ENCODE assay signal across 16 cellular contexts in the genomic region with DNA sequence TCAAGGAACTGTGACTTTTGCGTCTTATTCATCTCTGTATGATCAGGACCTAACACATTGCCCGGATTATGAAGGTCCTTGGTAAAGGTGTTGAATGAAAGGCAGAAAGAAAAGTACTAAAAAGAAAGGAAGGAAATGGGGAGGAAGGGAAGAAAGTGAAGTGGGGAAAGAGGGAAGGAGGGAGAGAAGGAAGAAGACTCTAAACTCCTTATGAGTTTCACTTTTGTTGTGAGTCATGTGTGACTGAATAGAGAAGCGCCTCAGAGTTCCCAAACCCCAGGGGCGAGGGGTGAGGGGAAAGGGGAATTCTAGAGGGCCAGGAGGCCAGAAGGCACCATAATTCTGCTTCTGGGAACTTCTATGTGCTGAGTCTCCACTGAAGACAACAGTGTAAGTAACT. TPM values are rescaled to one million over a fixed set of nuclear protein-coding genes. Genes with fewer than 3 reads are reported as not detected.
DNase-seq lines count a peak whose midpoint lies in the region; ATAC-seq, FAIRE-seq and TF ChIP-seq lines count a peak whose summit lies in the region.
"Had no signal": no experiment of that assay in that cellular context is flagged by ENCODE, and none has a peak within 500 bp of the region (broad histone marks: within the 10 kb centered on the region; RNA-seq: fewer than 3 reads in every experiment).

No MANE protein-coding gene starts in this region.

- H3K9me3 ChIP-seq in K562 (replicated peaks; ENCODE audit: control insufficient read depth, insufficient read depth, low read depth, low read length) = no peaks in the 10 kb centered on the region
- H3K9me3 ChIP-seq: BLaER1 had no signal

- TF ChIP-seq EP300 in K562 (IDR thresholded peaks at IDR 0.05; ENCODE audit: low read length) = no peak

- no peak for TF ChIP-seq POLR2A in K562 (conservative IDR thresholded peaks at IDR 0.05)

- H3K36me3 ChIP-seq in K562 (ENCODE audit: control insufficient read depth, insufficient read depth, low read length) = no peaks in the 10 kb centered on the region
- H3K36me3 ChIP-seq: BLaER1 had no signal

- no peaks in the 10 kb centered on the region for H3K27me3 ChIP-seq in K562 (ENCODE audit: control insufficient read depth in 2 of 2, insufficient read depth in 2 of 2, low read length in 2 of 2)
- H3K27me3 ChIP-seq: BLaER1, hepatocyte had no signal

- no peaks in the 10 kb centered on the region for H4K20me1 ChIP-seq in K562 (replicated peaks; ENCODE audit: control insufficient read depth, insufficient read depth, low read length)
- H4K20me1 ChIP-seq: BLaER1 had no signal

- BruUV-seq in K562 (replicated peaks; lab: Mats Ljungman, UMichigan) = no TSS peak

- no peak overlapping the region for H3K9ac ChIP-seq in K562 (ENCODE audit: insufficient read depth in 1 of 2, low read depth in 2 of 2, low read length in 2 of 2)
- H3K9ac ChIP-seq: BLaER1 had no signal

- CTCF ChIA-PET in K562 (lab: Yijun Ruan, JAX; ENCODE audit: low intra/inter-chr PET ratio) = no interaction called here

- no peaks in the 10 kb centered on the region for H3K79me2 ChIP-seq in K562 (ENCODE audit: control insufficient read depth, insufficient read depth, low read length)
- H3K79me2 ChIP-seq: hepatocyte had no signal

- no peak for TF ChIP-seq RAD21 in K562 (CRISPR knock-in tag; conservative IDR thresholded peaks at IDR 0.05 in 1 of 2, IDR thresholded peaks at IDR 0.05 in 1 of 2)

- H3K4me2 ChIP-seq in K562 (ENCODE audit: insufficient read depth, low read length) = 0 out of 2 replicates have a peak overlapping the region, but pooled peaks have one; percentile 13
- H3K4me2 ChIP-seq: BLaER1, hepatocyte had no signal

- no peaks in the 10 kb centered on the region for H3K4me1 ChIP-seq in K562 (replicated peaks in 1 of 2; ENCODE audit: control insufficient read depth in 2 of 2, insufficient read depth in 2 of 2, low read length in 2 of 2)
- H3K4me1 ChIP-seq: BLaER1 had no signal

- no peaks in the 10 kb centered on the region for H3K9me1 ChIP-seq in K562 (ENCODE audit: control insufficient read depth, insufficient read depth, low read length)

- in situ Hi-C loops in K562 (cut with MboI) = no loop called here

- ATAC-seq in HG03442 (IDR thresholded peaks at IDR 0.05; ENCODE audit: unreplicated experiment) (peak; percentile 45), K562 (peak; percentile 50), omental fat pad (ENCODE audit: low FRiP score) (peak; percentile 51), HG03045 (IDR thresholded peaks at IDR 0.05; ENCODE audit: unreplicated experiment) (no peak), HG02623 (IDR thresholded peaks at IDR 0.05; ENCODE audit: unreplicated experiment) (no peak)
- ATAC-seq: activated T-cell treated with anti-CD3 and anti-CD28 coated beads, Interleukin-2, amount 50 U/mL, for 4 hours; esophagus mucosa; left lobe of liver had no signal

- peak overlapping the region; percentile 73 for H2AFZ ChIP-seq in K562 (ENCODE audit: low read depth, low read length)
- H2AFZ ChIP-seq: hepatocyte had no signal

- POLR2A ChIA-PET in K562 (lab: Yijun Ruan, JAX) = interaction anchor here (0.6 kb wide), 1 partner anchor 11 kb away, joined by 4 read pairs; no protein-coding TSS in a partner anchor

- peak; percentile 59 for DNase-seq in ELR (ENCODE audit: low read depth)
- no peak for DNase-seq in K562 (ENCODE audit: extremely low read depth in 1 of 4, low spot score in 3 of 4)
- DNase-seq in omental fat pad (ENCODE audit: low spot score) = no peak
- DNase-seq in amniotic stem cell (lab: John Stamatoyannopoulos, UW) = no peak
- no peak for DNase-seq in NCI-H345 treated with DMSO at 0.1 percent for 48 hours (lab: John Stamatoyannopoulos, UW; ENCODE audit: unreplicated experiment)
- DNase-seq: activated T-cell treated with anti-CD3 and anti-CD28 coated beads, Interleukin-2, amount 50 U/mL, for 4 hours; DMS79; NCI-H1930; Right ventricle myocardium superior had no signal

- no peak for TF ChIP-seq CTCF in K562 (IDR thresholded peaks at IDR 0.05 in 2 of 3, conservative IDR thresholded peaks at IDR 0.05 in 1 of 3; ENCODE audit: insufficient read depth in 2 of 3, low read depth in 1 of 3, low read length in 3 of 3)
- no peak for TF ChIP-seq CTCF in omental fat pad (IDR thresholded peaks at IDR 0.05)

- no peak for FAIRE-seq in K562 (lab: Jason Lieb, UNC)

- H3K4me3 ChIP-seq in K562 = no peak overlapping the region
- H3K4me3 ChIP-seq: BLaER1, hepatocyte had no signal

- 14% methylated on average over 4 of the region's 4 CpGs for WGBS in K562 (ENCODE audit: insufficient coverage, low coverage, missing lambda C conversion rate)

- intact Hi-C loops in K562 (cut with micrococcal nuclease) = no loop called here

- no peak overlapping the region for H3K27ac ChIP-seq in K562 (ENCODE audit: extremely low read depth, low read depth, low read length)
- H3K27ac ChIP-seq: BLaER1, hepatocyte had no signal

TF ChIP-seq in K562, 482 proteins besides CTCF, POLR2A, EP300 and RAD21 (continues in another document):
- TF ChIP-seq, protein P1, sequence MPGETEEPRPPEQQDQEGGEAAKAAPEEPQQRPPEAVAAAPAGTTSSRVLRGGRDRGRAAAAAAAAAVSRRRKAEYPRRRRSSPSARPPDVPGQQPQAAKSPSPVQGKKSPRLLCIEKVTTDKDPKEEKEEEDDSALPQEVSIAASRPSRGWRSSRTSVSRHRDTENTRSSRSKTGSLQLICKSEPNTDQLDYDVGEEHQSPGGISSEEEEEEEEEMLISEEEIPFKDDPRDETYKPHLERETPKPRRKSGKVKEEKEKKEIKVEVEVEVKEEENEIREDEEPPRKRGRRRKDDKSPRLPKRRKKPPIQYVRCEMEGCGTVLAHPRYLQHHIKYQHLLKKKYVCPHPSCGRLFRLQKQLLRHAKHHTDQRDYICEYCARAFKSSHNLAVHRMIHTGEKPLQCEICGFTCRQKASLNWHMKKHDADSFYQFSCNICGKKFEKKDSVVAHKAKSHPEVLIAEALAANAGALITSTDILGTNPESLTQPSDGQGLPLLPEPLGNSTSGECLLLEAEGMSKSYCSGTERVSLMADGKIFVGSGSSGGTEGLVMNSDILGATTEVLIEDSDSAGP (CRISPR knock-in tag; IDR thresholded peaks at IDR 0.05) = no peak

RNA-seq across cellular contexts. Expression of a gene that starts 30.9 kb away (rescaled TPM):
- total RNA-seq in K562 (2011; cell fraction: chromatin; rRNA removed; ENCODE audit: low replicate concordance) = 14.3 and 23.6 TPM in 2 replicates
- 5.0 and 7.1 TPM in 2 replicates for total RNA-seq in K562 (2011; cell fraction: nucleolus; rRNA removed)
- 6.3 and 9.2 TPM in 2 replicates for total RNA-seq in K562 (2011; cell fraction: nucleoplasm; rRNA removed)
- total RNA-seq in K562 (2014; rRNA removed) (5.7 and 6.7 TPM in 2 replicates), K562 (2014; rRNA removed; fragmentation: Illumina TruSeq; extraction: Trizol) (9.3 and 10.2 TPM in 2 replicates), K562 (2015; rRNA removed; fragmentation: Illumina TruSeq; extraction: Trizol) (5.9 and 6.0 TPM in 2 replicates), K562 (2021) (12.6 TPM in 2 replicates), omental fat pad (1 to 10 TPM; 1.1 to 2.0 (median 1.6) TPM)
- polyA plus RNA-seq in K562 (2011; rRNA removed) (12.7 and 23.4 TPM in 2 replicates), K562 (2014; fragmentation: Illumina TruSeq; extraction: Trizol) (11.1 and 12.0 TPM in 2 replicates), K562 (2014; fragmentation: Nextera tagmentation; extraction: Ambion mirVana) (1 to 10 TPM; 3.4 to 3.8 TPM), K562 (2014; rRNA removed) (9.3 and 9.5 TPM in 2 replicates)
- polyA plus RNA-seq in K562 (2011; cell fraction: cytosol; rRNA removed) = 9.5 and 16.3 TPM in 2 replicates
- 14.7 and 21.3 TPM in 2 replicates for polyA plus RNA-seq in K562 (2011; cell fraction: nucleus; rRNA removed)
- 7.3 and 8.4 TPM in 2 replicates for polyA plus RNA-seq in K562 (2012)
- polyA minus RNA-seq in K562 (2011; rRNA and poly(A)+ RNA removed) = 16.7 and 29.6 TPM in 2 replicates
- 9.8 and 13.0 TPM in 2 replicates for polyA minus RNA-seq in K562 (2011; cell fraction: cytosol; rRNA and poly(A)+ RNA removed)
- polyA minus RNA-seq in K562 (2011; cell fraction: nucleus; rRNA and poly(A)+ RNA removed) = 9.3 and 20.9 TPM in 2 replicates

RNA-seq across cellular contexts. Expression of a gene that starts 51.2 kb away (rescaled TPM):
- 10.8 and 27.2 TPM in 2 replicates for total RNA-seq in K562 (2011; cell fraction: chromatin; rRNA removed; ENCODE audit: low replicate concordance)
- 6.3 and 8.6 TPM in 2 replicates for total RNA-seq in K562 (2011; cell fraction: nucleolus; rRNA removed)
- 8.9 and 11.3 TPM in 2 replicates for total RNA-seq in K562 (2011; cell fraction: nucleoplasm; rRNA removed)
- total RNA-seq in K562 (2014; rRNA removed) (14.7 and 15.0 TPM in 2 replicates), K562 (2014; rRNA removed; fragmentation: Illumina TruSeq; extraction: Trizol) (20.8 and 24.4 TPM in 2 replicates), K562 (2015; rRNA removed; fragmentation: Illumina TruSeq; extraction: Trizol) (21.0 and 22.0 TPM in 2 replicates), K562 (2021) (13.1 and 16.8 TPM in 2 replicates), omental fat pad (10 to 100 TPM in 1 of 4 donors, 1 to 10 TPM in 3; 6.8 to 16.9 (median 8.2) TPM)
- polyA plus RNA-seq in K562 (2011; rRNA removed) (13.1 and 17.9 TPM in 2 replicates), K562 (2014; fragmentation: Illumina TruSeq; extraction: Trizol) (12.5 and 15.0 TPM in 2 replicates), K562 (2014; fragmentation: Nextera tagmentation; extraction: Ambion mirVana) (1 to 10 TPM; 6.7 to 9.9 TPM), K562 (2014; rRNA removed) (16.2 and 19.9 TPM in 2 replicates)
- polyA plus RNA-seq in K562 (2011; cell fraction: cytosol; rRNA removed) = 3.9 and 4.2 TPM in 2 replicates
- polyA plus RNA-seq in K562 (2011; cell fraction: nucleus; rRNA removed) = 10.7 and 11.5 TPM in 2 replicates
- 12.6 and 14.6 TPM in 2 replicates for polyA plus RNA-seq in K562 (2012)
- 10.7 TPM in 2 replicates for polyA minus RNA-seq in K562 (2011; rRNA and poly(A)+ RNA removed)
- polyA minus RNA-seq in K562 (2011; cell fraction: cytosol; rRNA and poly(A)+ RNA removed) = 3.2 and 3.9 TPM in 2 replicates
- polyA minus RNA-seq in K562 (2011; cell fraction: nucleus; rRNA and poly(A)+ RNA removed) = 15.6 and 20.0 TPM in 2 replicates

Comparison
In these comparisons a context has a peak if more than half of its experiments do, and no peak if none do; other contexts are left out.
1. ATAC-seq: peak in HG03442 (single experiment), K562 (single experiment) and omental fat pad (single experiment); none in HG03045 (single experiment) and HG02623 (single experiment).